Comparison of ENCODE assay signal across 18 cellular contexts in the genomic region with DNA sequence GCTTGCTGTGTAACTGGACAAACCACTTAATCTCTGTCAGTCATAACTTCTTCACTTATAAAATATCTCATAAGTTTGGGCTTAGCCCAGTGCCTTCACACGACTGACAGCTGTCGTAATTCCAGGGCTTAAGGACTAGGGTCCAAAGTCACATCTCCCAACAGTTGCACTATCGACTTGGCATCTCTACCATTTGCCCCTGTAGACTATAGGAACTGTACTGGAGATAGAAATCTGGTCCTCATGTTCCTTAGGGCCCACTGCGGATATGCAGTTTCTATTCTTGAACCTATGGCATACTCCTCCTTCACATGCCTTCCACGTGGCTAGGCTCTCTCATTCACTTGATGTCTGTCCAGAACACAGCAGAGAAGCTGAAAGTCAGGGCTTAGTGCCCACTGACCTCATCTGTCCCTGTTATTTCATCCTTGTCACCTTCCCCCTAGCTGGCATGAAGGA. TPM values are rescaled to one million over a fixed set of nuclear protein-coding genes. Genes with fewer than 3 reads are reported as not detected.
"Had no signal": no experiment of that assay in that cellular context is flagged by ENCODE, and none has a peak within 500 bp of the region (broad histone marks: within the 10 kb centered on the region; RNA-seq: fewer than 3 reads in every experiment).

No MANE protein-coding gene starts in this region.

- H3K27ac Mint-ChIP-seq: activated naive CD8-positive, alpha-beta T cell; endodermal cell; nephron progenitor cell; stimulated activated memory B cell treated with anti-CD40 and anti-IgM and Interleukin-4, amounts not matched to agents 10 μg/mL and 1 μg/mL and 100 μg/mL, for 72 hours had no signal

- DNase-seq: activated CD4-positive, alpha-beta T cell treated with anti-CD3 and anti-CD28 coated beads, Interleukin-2, amount 50 U/mL, for 1 hour; activated effector memory CD4-positive, alpha-beta T cell treated with anti-CD3 and anti-CD28 coated beads, Interleukin-2, amount 50 U/mL, for 16 hours; activated T-cell treated with anti-CD3 and anti-CD28 coated beads, Interleukin-2, amount 50 U/mL, for 4 hours; brain microvascular endothelial cell; endodermal cell; erythroblast; mesenchymal stem cell; nephron progenitor cell; substantia nigra; T-helper 9 cell; trophoblast cell; WERI-Rb-1 had no signal

- ATAC-seq: activated T-cell treated with anti-CD3 and anti-CD28 coated beads, Interleukin-2, amount 50 U/mL, for 4 hours; stimulated activated memory B cell treated with anti-CD40 and anti-IgM and Interleukin-4, amounts not matched to agents 10 μg/mL and 1 μg/mL and 100 μg/mL, for 72 hours had no signal

- H3K27ac ChIP-seq: brain microvascular endothelial cell, skin epidermis, WERI-Rb-1 had no signal

- H3K27me3 Mint-ChIP-seq: activated naive CD8-positive, alpha-beta T cell; stimulated activated memory B cell treated with anti-CD40 and anti-IgM and Interleukin-4, amounts not matched to agents 10 μg/mL and 1 μg/mL and 100 μg/mL, for 72 hours had no signal

- H3K4me3 Mint-ChIP-seq: activated naive CD8-positive, alpha-beta T cell; activated T-cell treated with anti-CD3 and anti-CD28 coated beads, Interleukin-2, amount 50 U/mL, for 4 hours; endodermal cell; nephron progenitor cell; stimulated activated memory B cell treated with anti-CD40 and anti-IgM and Interleukin-4, amounts not matched to agents 10 μg/mL and 1 μg/mL and 100 μg/mL, for 72 hours had no signal

- H3K36me3 Mint-ChIP-seq: activated naive CD8-positive, alpha-beta T cell had no signal

- H3K27me3 ChIP-seq: brain microvascular endothelial cell had no signal

- H3K9me3 Mint-ChIP-seq: activated T-cell treated with anti-CD3 and anti-CD28 coated beads, Interleukin-2, amount 50 U/mL, for 4 hours; endodermal cell; nephron progenitor cell; stimulated activated memory B cell treated with anti-CD40 and anti-IgM and Interleukin-4, amounts not matched to agents 10 μg/mL and 1 μg/mL and 100 μg/mL, for 72 hours had no signal

- H3K4me3 ChIP-seq: skin epidermis had no signal

RNA-seq across cellular contexts. Expression of gene ABHD1, which starts 2.7 kb away (rescaled TPM):
- total RNA-seq: activated T-cell treated with anti-CD3 and anti-CD28 coated beads, Interleukin-2, amount 50 U/mL, for 4 hours had no signal

RNA-seq across cellular contexts. Expression of gene PRR30, which starts 12.9 kb away (rescaled TPM):
- total RNA-seq: activated T-cell treated with anti-CD3 and anti-CD28 coated beads, Interleukin-2, amount 50 U/mL, for 4 hours; chondrocyte; dermis microvascular lymphatic vessel endothelial cell; endodermal cell; osteocyte had no signal

RNA-seq across cellular contexts. Expression of gene TCF23, which starts 22.5 kb away (rescaled TPM):
- total RNA-seq: activated T-cell treated with anti-CD3 and anti-CD28 coated beads, Interleukin-2, amount 50 U/mL, for 4 hours; chondrocyte; dermis microvascular lymphatic vessel endothelial cell; endodermal cell; osteocyte had no signal
